Comparison of ENCODE assay signal across 19 cellular contexts in genomic region chr1:234581063-234581714, GRCh38.
"Had no signal": no experiment of that assay in that cellular context is flagged by ENCODE, and none has a peak within 500 bp of the region (broad histone marks: within the 10 kb centered on the region; RNA-seq: fewer than 3 reads in every experiment).

No MANE protein-coding gene starts in this region.

- DNase-seq: activated CD4-positive, alpha-beta T cell treated with anti-CD3 and anti-CD28 coated beads for 36 hours; activated CD4-positive, alpha-beta T cell treated with anti-CD3 and anti-CD28 coated beads, Interleukin-2, amount 50 U/mL, for 48 hours; activated naive CD8-positive, alpha-beta T cell treated with anti-CD3 and anti-CD28 coated beads for 36 hours; amniotic stem cell; body of pancreas; central memory CD4-positive, alpha-beta T cell; endodermal cell; foreskin melanocyte; mesenchymal stem cell; mucosa of descending colon; naive thymus-derived CD4-positive, alpha-beta T cell; retina; SK-N-SH; stimulated activated naive CD8-positive, alpha-beta T cell treated with anti-CD3 and anti-CD28 coated beads, Interleukin-15, amount 100 ng/mL, for 72 hours; upper lobe of left lung had no signal

- H3K4me1 Mint-ChIP-seq: activated CD4-positive, alpha-beta T cell treated with anti-CD3 and anti-CD28 coated beads for 36 hours; endodermal cell; WTC11 had no signal

- H3K4me1 ChIP-seq: upper lobe of left lung had no signal

- H3K36me3 Mint-ChIP-seq: activated naive CD8-positive, alpha-beta T cell treated with anti-CD3 and anti-CD28 coated beads for 36 hours; WTC11 had no signal

- H3K27me3 ChIP-seq: body of pancreas, upper lobe of left lung had no signal

- H3K27me3 Mint-ChIP-seq: activated CD4-positive, alpha-beta T cell treated with anti-CD3 and anti-CD28 coated beads for 36 hours; activated naive CD8-positive, alpha-beta T cell treated with anti-CD3 and anti-CD28 coated beads for 36 hours had no signal

- H3K4me3 Mint-ChIP-seq: activated CD4-positive, alpha-beta T cell treated with anti-CD3 and anti-CD28 coated beads for 36 hours; activated naive CD8-positive, alpha-beta T cell treated with anti-CD3 and anti-CD28 coated beads for 36 hours; endodermal cell; naive thymus-derived CD4-positive, alpha-beta T cell; stimulated activated naive CD8-positive, alpha-beta T cell treated with anti-CD3 and anti-CD28 coated beads, Interleukin-15, amount 100 ng/mL, for 72 hours; T-helper 2 cell treated with Interferon-gamma antibody and Interleukin-4, amounts not matched to agents 5 μg/mL and 100 μg/mL, for 36 hours; WTC11 had no signal

- H3K36me3 ChIP-seq: upper lobe of left lung had no signal

- H3K9ac ChIP-seq: SK-N-SH had no signal

- H3K9me3 ChIP-seq: body of pancreas, mucosa of descending colon, SK-N-SH, upper lobe of left lung had no signal

- H3K9me3 Mint-ChIP-seq: endodermal cell; naive thymus-derived CD4-positive, alpha-beta T cell; stimulated activated naive CD8-positive, alpha-beta T cell treated with anti-CD3 and anti-CD28 coated beads, Interleukin-15, amount 100 ng/mL, for 72 hours; T-helper 2 cell treated with Interferon-gamma antibody and Interleukin-4, amounts not matched to agents 5 μg/mL and 100 μg/mL, for 36 hours; WTC11 had no signal

- H3K27ac Mint-ChIP-seq: activated CD4-positive, alpha-beta T cell treated with anti-CD3 and anti-CD28 coated beads for 36 hours; activated naive CD8-positive, alpha-beta T cell treated with anti-CD3 and anti-CD28 coated beads for 36 hours; endodermal cell; T-helper 2 cell treated with Interferon-gamma antibody and Interleukin-4, amounts not matched to agents 5 μg/mL and 100 μg/mL, for 36 hours; WTC11 had no signal

- H3K27ac ChIP-seq: body of pancreas, epithelial cell of prostate, skin epidermis, upper lobe of left lung had no signal

- H3K4me3 ChIP-seq: body of pancreas, mucosa of descending colon, skin epidermis, upper lobe of left lung had no signal

- ATAC-seq: activated CD4-positive, alpha-beta T cell treated with anti-CD3 and anti-CD28 coated beads for 36 hours; body of pancreas; mucosa of descending colon; naive thymus-derived CD4-positive, alpha-beta T cell; stimulated activated naive CD8-positive, alpha-beta T cell treated with anti-CD3 and anti-CD28 coated beads, Interleukin-15, amount 100 ng/mL, for 72 hours; WTC11 had no signal
